Comparison of ENCODE assay signal across 1 cellular context in the genomic region with DNA sequence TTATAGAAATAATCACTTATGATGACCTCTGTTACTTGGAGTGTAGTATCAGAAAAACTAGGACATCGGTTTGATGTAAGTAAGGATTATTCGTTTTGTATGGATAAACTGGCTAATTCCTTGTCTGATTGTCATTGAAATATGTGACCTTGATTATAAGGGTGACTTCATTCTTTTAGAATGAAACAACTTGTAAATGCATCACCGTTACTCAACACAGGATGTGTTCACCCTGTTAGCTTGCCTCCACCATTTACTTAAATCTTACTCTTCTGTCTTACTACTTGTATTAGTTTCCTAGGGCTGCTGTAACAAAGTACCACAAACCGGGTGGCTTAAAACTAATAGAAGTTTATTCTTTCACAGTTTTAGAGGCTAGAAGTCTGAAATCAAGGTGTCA.
TF ChIP-seq lines count a peak whose summit lies in the region.

No MANE protein-coding gene starts in this region.

TF ChIP-seq in SK-N-SH, 30 proteins besides CTCF, POLR2A, EP300 and RAD21:
- TF ChIP-seq SIN3A (IDR thresholded peaks at IDR 0.05; ENCODE audit: borderline replicate concordance, low read depth, low read length): no peak
- no peak for TF ChIP-seq USF1 (IDR thresholded peaks at IDR 0.05; ENCODE audit: borderline replicate concordance, low read depth)
- TF ChIP-seq RXRA (IDR thresholded peaks at IDR 0.05; ENCODE audit: borderline replicate concordance, low read depth): no peak
- TF ChIP-seq ELF1 (IDR thresholded peaks at IDR 0.05): no peak
- no peak for TF ChIP-seq FOXJ3 (CRISPR knock-in tag; IDR thresholded peaks at IDR 0.05)
